ENCODE assay signal across 22 cellular contexts in genomic region chr6:47759364-47759763, GRCh38. TPM values are rescaled to one million over a fixed set of nuclear protein-coding genes. Genes with fewer than 3 reads are reported as not detected.
DNase-seq lines count a peak whose midpoint lies in the region; ATAC-seq and TF ChIP-seq lines count a peak whose summit lies in the region.
"Had no signal": no experiment of that assay in that cellular context is flagged by ENCODE, and none has a peak within 500 bp of the region (broad histone marks: within the 10 kb centered on the region; RNA-seq: fewer than 3 reads in every experiment).

No MANE protein-coding gene starts in this region.

- H3K4me3 Mint-ChIP-seq in activated T-helper 2 cell treated with anti-CD3 and anti-CD28 coated beads, Interferon-gamma antibody, Interleukin-2, Interleukin-4, amounts not matched to agents 10 μg/mL and 5 μg/mL and 100 μg/mL, durations not matched to agents 14 hours and 24 hours and 36 hours (ENCODE audit: low read depth): no peak overlapping the region
- no peak overlapping the region for H3K4me3 Mint-ChIP-seq in activated CD4-positive, alpha-beta T cell treated with anti-CD3 and anti-CD28 coated beads, Interleukin-2, amount 10 ng/mL, durations not matched to agents 24 days and 14 days
- H3K4me3 Mint-ChIP-seq: CD4-positive, alpha-beta T cell had no signal

- peaks cover 2% of the 10 kb centered on the region for H3K27me3 Mint-ChIP-seq in activated T-helper 2 cell treated with anti-CD3 and anti-CD28 coated beads, Interferon-gamma antibody, Interleukin-2, Interleukin-4, amounts not matched to agents 10 μg/mL and 5 μg/mL and 100 μg/mL, durations not matched to agents 14 hours and 24 hours and 36 hours (ENCODE audit: low read depth)
- H3K27me3 Mint-ChIP-seq in activated CD4-positive, alpha-beta T cell treated with anti-CD3 and anti-CD28 coated beads, Interleukin-2, amount 10 ng/mL, durations not matched to agents 24 days and 14 days: peaks cover 11% of the 10 kb centered on the region

- no peaks in the 10 kb centered on the region for H3K36me3 ChIP-seq in HEK293 (ENCODE audit: control insufficient read depth in 2 of 2, insufficient read depth in 1 of 2, low read length in 2 of 2)
- no peaks in the 10 kb centered on the region for H3K36me3 ChIP-seq in adipocyte (ENCODE audit: control insufficient read depth, insufficient read depth, low read length, severe bottlenecking)
- H3K36me3 ChIP-seq: BLaER1 had no signal

- TF ChIP-seq CTCF in HEK293 (tag by site-specific recombination; IDR thresholded peaks at IDR 0.05): no peak
- no peak for TF ChIP-seq CTCF in foreskin keratinocyte (conservative IDR thresholded peaks at IDR 0.05)

- CTCF ChIA-PET in HEK293 (lab: Yijun Ruan, JAX): interaction anchor here (0.5 to 1.2 kb wide), 4 partner anchors 8 to 188 kb away, joined by 3 to 4 read pairs (median 3); no protein-coding TSS in a partner anchor

- H3K27ac ChIP-seq in HEK293 (ENCODE audit: extremely low read depth, low read depth, low read length) (no peak overlapping the region), foreskin keratinocyte (no peak overlapping the region)
- H3K27ac ChIP-seq: BLaER1 had no signal

- ATAC-seq in foreskin keratinocyte (peak; percentile 48), HG03571 (IDR thresholded peaks at IDR 0.05; ENCODE audit: unreplicated experiment) (no peak)
- ATAC-seq: K562 had no signal

- H3K9me3 ChIP-seq in HEK293 (ENCODE audit: control insufficient read depth, insufficient read depth, low read depth, low read length) (no peaks in the 10 kb centered on the region), adipocyte (ENCODE audit: control insufficient read depth, low read length) (no peaks in the 10 kb centered on the region)
- H3K9me3 ChIP-seq: BLaER1, Caco-2 had no signal

- H3K27ac Mint-ChIP-seq in activated T-helper 2 cell treated with anti-CD3 and anti-CD28 coated beads, Interferon-gamma antibody, Interleukin-2, Interleukin-4, amounts not matched to agents 10 μg/mL and 5 μg/mL and 100 μg/mL, durations not matched to agents 14 hours and 24 hours and 36 hours: no peak overlapping the region
- H3K27ac Mint-ChIP-seq in activated CD4-positive, alpha-beta T cell treated with anti-CD3 and anti-CD28 coated beads, Interleukin-2, amount 10 ng/mL, durations not matched to agents 24 days and 14 days: no peak overlapping the region
- H3K27ac Mint-ChIP-seq: CD4-positive, alpha-beta T cell had no signal

- POLR2A ChIA-PET in HEK293 (lab: Yijun Ruan, JAX): no interaction called here

- H3K4me3 ChIP-seq in HEK293 (ENCODE audit: low read depth, low read length) (no peak overlapping the region), adipocyte (ENCODE audit: low read length) (no peak overlapping the region)
- H3K4me3 ChIP-seq: BLaER1, K562 had no signal

- no peaks in the 10 kb centered on the region for H3K4me1 Mint-ChIP-seq in activated T-helper 2 cell treated with anti-CD3 and anti-CD28 coated beads, Interferon-gamma antibody, Interleukin-2, Interleukin-4, amounts not matched to agents 10 μg/mL and 5 μg/mL and 100 μg/mL, durations not matched to agents 14 hours and 24 hours and 36 hours (ENCODE audit: low read depth)
- H3K4me1 Mint-ChIP-seq in activated CD4-positive, alpha-beta T cell treated with anti-CD3 and anti-CD28 coated beads, Interleukin-2, amount 10 ng/mL, durations not matched to agents 24 days and 14 days: no peaks in the 10 kb centered on the region

- intact Hi-C loops in activated T-helper 2 cell treated with anti-CD3 and anti-CD28 coated beads, Interferon-gamma antibody, Interleukin-2, Interleukin-4, amounts not matched to agents 10 μg/mL and 5 μg/mL and 100 μg/mL, durations not matched to agents 14 hours and 24 hours and 36 hours (cut with micrococcal nuclease): no loop called here
- intact Hi-C loops in activated CD4-positive, alpha-beta T cell treated with anti-CD3 and anti-CD28 coated beads, Interleukin-2, amount 10 ng/mL, durations not matched to agents 24 days and 14 days (cut with micrococcal nuclease): no loop called here

- no peaks in the 10 kb centered on the region for H3K36me3 Mint-ChIP-seq in activated T-helper 2 cell treated with anti-CD3 and anti-CD28 coated beads, Interferon-gamma antibody, Interleukin-2, Interleukin-4, amounts not matched to agents 10 μg/mL and 5 μg/mL and 100 μg/mL, durations not matched to agents 14 hours and 24 hours and 36 hours (ENCODE audit: low read depth)
- H3K36me3 Mint-ChIP-seq in activated CD4-positive, alpha-beta T cell treated with anti-CD3 and anti-CD28 coated beads, Interleukin-2, amount 10 ng/mL, durations not matched to agents 24 days and 14 days (ENCODE audit: low read depth): no peaks in the 10 kb centered on the region

- no peaks in the 10 kb centered on the region for H3K27me3 ChIP-seq in adipocyte (replicated peaks; ENCODE audit: control insufficient read depth, insufficient read depth, low read length)
- H3K27me3 ChIP-seq in foreskin keratinocyte: no peaks in the 10 kb centered on the region
- H3K27me3 ChIP-seq: BLaER1 had no signal

- DNase-seq in adipocyte (ENCODE audit: low read depth): peak; percentile 15
- peak; percentile 9 to 28 for DNase-seq in foreskin keratinocyte
- no peak for DNase-seq in activated T-helper 2 cell treated with anti-CD3 and anti-CD28 coated beads, Interferon-gamma antibody, Interleukin-2, Interleukin-4, amounts not matched to agents 10 μg/mL and 5 μg/mL and 100 μg/mL, durations not matched to agents 14 hours and 24 hours and 36 hours (ENCODE audit: low spot score)
- no peak for DNase-seq in activated CD4-positive, alpha-beta T cell treated with anti-CD3 and anti-CD28 coated beads, Interleukin-2, amount 10 ng/mL, durations not matched to agents 24 days and 14 days
- no peak for DNase-seq in NCI-H2081 (lab: John Stamatoyannopoulos, UW)
- DNase-seq: Caco-2; CD4-positive, alpha-beta T cell; DMS 273 treated with DMSO at 0.1 percent for 48 hours; DMS79 treated with DMSO at 0.1 percent for 48 hours; H7; MM.1S; NCI-H1048; NCI-H1436; NCI-H1930; NCI-H226; NCI-H510A treated with DMSO at 0.1 percent for 48 hours; NCI-H748 treated with DMSO at 0.1 percent for 48 hours had no signal

- no peak overlapping the region for H3K9ac ChIP-seq in adipocyte (ENCODE audit: low read length)
- H3K9ac ChIP-seq: BLaER1 had no signal

- no peaks in the 10 kb centered on the region for H3K9me3 Mint-ChIP-seq in activated T-helper 2 cell treated with anti-CD3 and anti-CD28 coated beads, Interferon-gamma antibody, Interleukin-2, Interleukin-4, amounts not matched to agents 10 μg/mL and 5 μg/mL and 100 μg/mL, durations not matched to agents 14 hours and 24 hours and 36 hours
- H3K9me3 Mint-ChIP-seq in activated CD4-positive, alpha-beta T cell treated with anti-CD3 and anti-CD28 coated beads, Interleukin-2, amount 10 ng/mL, durations not matched to agents 24 days and 14 days: no peaks in the 10 kb centered on the region
- H3K9me3 Mint-ChIP-seq: CD4-positive, alpha-beta T cell had no signal

- no peaks in the 10 kb centered on the region for H3K4me1 ChIP-seq in HEK293 (ENCODE audit: control insufficient read depth, insufficient read depth, low read length)
- H3K4me1 ChIP-seq in adipocyte (ENCODE audit: control insufficient read depth, insufficient read depth, low read length): no peaks in the 10 kb centered on the region
- H3K4me1 ChIP-seq in foreskin keratinocyte: no peaks in the 10 kb centered on the region
- H3K4me1 ChIP-seq: BLaER1 had no signal

TF ChIP-seq in HEK293, 187 proteins besides CTCF, POLR2A, EP300 and RAD21:
- TF ChIP-seq ZNF211 (tag by site-specific recombination; IDR thresholded peaks at IDR 0.05; ENCODE audit: low read depth): no peak
- TF ChIP-seq, protein P1, sequence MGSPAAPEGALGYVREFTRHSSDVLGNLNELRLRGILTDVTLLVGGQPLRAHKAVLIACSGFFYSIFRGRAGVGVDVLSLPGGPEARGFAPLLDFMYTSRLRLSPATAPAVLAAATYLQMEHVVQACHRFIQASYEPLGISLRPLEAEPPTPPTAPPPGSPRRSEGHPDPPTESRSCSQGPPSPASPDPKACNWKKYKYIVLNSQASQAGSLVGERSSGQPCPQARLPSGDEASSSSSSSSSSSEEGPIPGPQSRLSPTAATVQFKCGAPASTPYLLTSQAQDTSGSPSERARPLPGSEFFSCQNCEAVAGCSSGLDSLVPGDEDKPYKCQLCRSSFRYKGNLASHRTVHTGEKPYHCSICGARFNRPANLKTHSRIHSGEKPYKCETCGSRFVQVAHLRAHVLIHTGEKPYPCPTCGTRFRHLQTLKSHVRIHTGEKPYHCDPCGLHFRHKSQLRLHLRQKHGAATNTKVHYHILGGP (tag by site-specific recombination; IDR thresholded peaks at IDR 0.05): peak; percentile 44; the same call in 1 of the 2 replicates

RNA-seq across cellular contexts. Expression of gene OPN5, which starts 22.5 kb away (rescaled TPM):
- total RNA-seq in foreskin keratinocyte: not detected in 2 replicates
- 0.01 TPM in 1 of 2 replicates, not detected in the other for polyA plus RNA-seq in foreskin keratinocyte
- total RNA-seq in activated T-helper 2 cell treated with anti-CD3 and anti-CD28 coated beads, Interferon-gamma antibody, Interleukin-2, Interleukin-4, amounts not matched to agents 10 μg/mL and 5 μg/mL and 100 μg/mL, durations not matched to agents 14 hours and 24 hours and 36 hours: not detected in 2 replicates
- not detected in 2 replicates for total RNA-seq in activated CD4-positive, alpha-beta T cell treated with anti-CD3 and anti-CD28 coated beads, Interleukin-2, amount 10 ng/mL, durations not matched to agents 24 days and 14 days
- total RNA-seq: Caco-2; CD4-positive, alpha-beta T cell; G401; H7; K562 had no signal
- polyA plus RNA-seq: K562 had no signal

Comparison
In these comparisons a context has a peak if more than half of its experiments do, and no peak if none do; other contexts are left out.
1. DNase-seq: peak in adipocyte (single experiment) and foreskin keratinocyte (2 of 2); none in activated T-helper 2 cell treated with anti-CD3 and anti-CD28 coated beads, Interferon-gamma antibody, Interleukin-2, Interleukin-4, amounts not matched to agents 10 μg/mL and 5 μg/mL and 100 μg/mL, durations not matched to agents 14 hours and 24 hours and 36 hours (single experiment), activated CD4-positive, alpha-beta T cell treated with anti-CD3 and anti-CD28 coated beads, Interleukin-2, amount 10 ng/mL, durations not matched to agents 24 days and 14 days (single experiment) and NCI-H2081 (0 of 2).